18 cellular contexts compared by ENCODE assay signal in genomic region chr19:51811344-51811743, GRCh38. TPM values are rescaled to one million over a fixed set of nuclear protein-coding genes. Genes with fewer than 3 reads are reported as not detected.
DNase-seq lines count a peak whose midpoint lies in the region; ATAC-seq and TF ChIP-seq lines count a peak whose summit lies in the region.
"Had no signal": no experiment of that assay in that cellular context is flagged by ENCODE, and none has a peak within 500 bp of the region (broad histone marks: within the 10 kb centered on the region; RNA-seq: fewer than 3 reads in every experiment).

No MANE protein-coding gene starts in this region.

- DNase-seq in NOMO-1 (lab: John Stamatoyannopoulos, UW; ENCODE audit: unreplicated experiment in 2 of 2): peak; percentile 72 to 92
- no peak for DNase-seq in effector memory CD8-positive, alpha-beta T cell
- DNase-seq in midbrain (lab: John Stamatoyannopoulos, UW): peak; percentile 29
- peak; percentile 16 for DNase-seq in transverse colon
- DNase-seq in H4 (ENCODE audit: low spot score): no peak
- no peak for DNase-seq in erythroblast (lab: John Stamatoyannopoulos, UW)
- DNase-seq: activated CD4-positive, alpha-beta T cell treated with anti-CD3 and anti-CD28 coated beads, Interleukin-2, amount 50 U/mL, for 48 hours; activated T-cell treated with anti-CD3 and anti-CD28 coated beads, Interleukin-2, amount 50 U/mL, for 1 hour; NCI-H2171; NCI-H82; RPMI8226; stimulated activated CD4-positive, alpha-beta T cell treated with anti-CD3 and anti-CD28 coated beads, Interleukin-2, amount 100 ng/mL, for 48 hours had no signal

- H3K4me1 ChIP-seq in transverse colon: no peaks in the 10 kb centered on the region

- WGBS in transverse colon (ENCODE audit: low coverage in 1 of 2), 2 donors: 78 to 92% methylated on average over 5 to 11 of the region's 11 CpGs

- H3K9me3 Mint-ChIP-seq in effector memory CD8-positive, alpha-beta T cell: peaks cover 4 to 7% of the 10 kb centered on the region in 2 donors

- peak overlapping the region in 1 of 4 donors; percentile 8 for H3K27ac ChIP-seq in transverse colon
- H3K27ac ChIP-seq: neutrophil had no signal

- H3K4me3 ChIP-seq in transverse colon: no peak overlapping the region
- H3K4me3 ChIP-seq: GM23338 had no signal

- no peak overlapping the region for H3K4me3 Mint-ChIP-seq in effector memory CD8-positive, alpha-beta T cell
- H3K4me3 Mint-ChIP-seq: activated naive CD8-positive, alpha-beta T cell; B cell; GM23338 had no signal

- H3K4me1 Mint-ChIP-seq in effector memory CD8-positive, alpha-beta T cell (ENCODE audit: low read depth in 2 of 2): no peaks in the 10 kb centered on the region
- H3K4me1 Mint-ChIP-seq: B cell, GM23338 had no signal

- no peak for TF ChIP-seq EP300 in transverse colon (IDR thresholded peaks at IDR 0.05; ENCODE audit: low read depth)

- H3K36me3 ChIP-seq in transverse colon: no peaks in the 10 kb centered on the region
- H3K36me3 ChIP-seq: neutrophil had no signal

- H3K36me3 Mint-ChIP-seq in effector memory CD8-positive, alpha-beta T cell (ENCODE audit: insufficient read depth): no peaks in the 10 kb centered on the region

- in situ Hi-C loops in transverse colon (cut with MboI; ENCODE audit: low pct_ligation_motif_present in 1 of 4, low pct_unique_long_range_greater_than_20kb in 1 of 4, low sequenced_read_pairs in 3 of 4): no loop called here

- no peaks in the 10 kb centered on the region for H3K9me3 ChIP-seq in transverse colon
- H3K9me3 ChIP-seq: neutrophil had no signal

- intact Hi-C loops in transverse colon (cut with DNase I; ENCODE audit: low total_unique reads): no loop called here

- TF ChIP-seq CTCF in transverse colon (IDR thresholded peaks at IDR 0.05): no peak

- no peak overlapping the region for H3K27ac Mint-ChIP-seq in effector memory CD8-positive, alpha-beta T cell
- H3K27ac Mint-ChIP-seq: activated naive CD8-positive, alpha-beta T cell; B cell; GM23338 had no signal

- H3K27me3 Mint-ChIP-seq in effector memory CD8-positive, alpha-beta T cell: no peaks in the 10 kb centered on the region
- H3K27me3 Mint-ChIP-seq: B cell had no signal

- peak; percentile 16 for ATAC-seq in effector memory CD8-positive, alpha-beta T cell (replicated peaks)
- no peak for ATAC-seq in GM19467 (IDR thresholded peaks at IDR 0.05; ENCODE audit: unreplicated experiment)
- ATAC-seq: GM23338 had no signal

- no peaks in the 10 kb centered on the region for H3K27me3 ChIP-seq in transverse colon
- H3K27me3 ChIP-seq: neutrophil had no signal

- TF ChIP-seq POLR2A in transverse colon (IDR thresholded peaks at IDR 0.05): no peak
- no peak for TF ChIP-seq POLR2A in erythroblast (IDR thresholded peaks at IDR 0.05; ENCODE audit: low read length)

RNA-seq across cellular contexts. Expression of gene FPR3, which starts 16.4 kb away (rescaled TPM):
- 1 to 10 TPM in 2 of 4 donors, not detected in 2; 3.4 to 4.8 TPM for total RNA-seq in transverse colon
- total RNA-seq in H4 (2014; rRNA removed; shearing (Covaris generic)): 0.62 and 0.64 TPM in 2 replicates
- total RNA-seq: GM23338 had no signal

RNA-seq across cellular contexts. Expression of gene FPR2, which starts 50.4 kb away (rescaled TPM):
- total RNA-seq in transverse colon: not detected
- total RNA-seq in H4 (2014; rRNA removed; shearing (Covaris generic)): 0.23 TPM in 1 of 2 replicates, not detected in the other
- total RNA-seq: B cell, dermis microvascular lymphatic vessel endothelial cell, GM23338 had no signal

RNA-seq across cellular contexts. Expression of gene FPR1, which starts 59.7 kb away (rescaled TPM):
- 1 to 10 TPM in 2 of 4 donors, not detected in 2; 1.5 to 4.4 TPM for total RNA-seq in transverse colon
- total RNA-seq in H4 (2014; rRNA removed; shearing (Covaris generic)): 2.5 and 3.0 TPM in 2 replicates
- total RNA-seq: dermis microvascular lymphatic vessel endothelial cell, GM23338 had no signal

Comparison
In these comparisons a context has a peak if more than half of its experiments do, and no peak if none do; other contexts are left out.
1. DNase-seq: peak in NOMO-1 (2 of 2), midbrain (single experiment) and transverse colon (single experiment); none in effector memory CD8-positive, alpha-beta T cell (0 of 3), H4 (single experiment) and erythroblast (0 of 2).